Comparison of ENCODE assay signal across 8 cellular contexts in genomic region chr6:42453649-42454427, GRCh38. TPM values are rescaled to one million over a fixed set of nuclear protein-coding genes. Genes with fewer than 3 reads are reported as not detected.
A peak's percentile ranks its signal among the peaks of the same experiment; 100 is the strongest.
DNase-seq lines count a peak whose midpoint lies in the region; ATAC-seq and TF ChIP-seq lines count a peak whose summit lies in the region.

No MANE protein-coding gene starts in this region.

- no peak for TF ChIP-seq CTCF in fibroblast of villous mesenchyme (IDR thresholded peaks at IDR 0.05; ENCODE audit: insufficient read depth, low read depth, low read length)
- no peak for TF ChIP-seq CTCF in osteoblast (IDR thresholded peaks at IDR 0.05; ENCODE audit: extremely low read depth, low read depth, low read length)

- no peaks in the 10 kb centered on the region for H3K27me3 ChIP-seq in CD4-positive, CD25-positive, alpha-beta regulatory T cell (ENCODE audit: control insufficient read depth, insufficient read depth, low read length)
- H3K27me3 ChIP-seq in HUES48 (ENCODE audit: control insufficient read depth, insufficient read depth, low read length) (no peaks in the 10 kb centered on the region), osteoblast (ENCODE audit: insufficient read depth, low read length) (no peaks in the 10 kb centered on the region)

- peaks cover 7 to 34% (median 20%) of the 10 kb centered on the region in 4 donors for H3K4me1 Mint-ChIP-seq in CD4-positive, CD25-positive, alpha-beta regulatory T cell
- H3K4me1 Mint-ChIP-seq in activated CD4-positive, alpha-beta memory T cell treated with anti-CD3 and anti-CD28 coated beads for 36 hours (ENCODE audit: low read depth) = peaks cover 17% of the 10 kb centered on the region

- peak overlapping the region; percentile 60 for H3K27ac ChIP-seq in CD4-positive, CD25-positive, alpha-beta regulatory T cell (ENCODE audit: insufficient read depth, low read length, poor library complexity, severe bottlenecking)
- H3K27ac ChIP-seq in HUES48 (ENCODE audit: low read depth, low read length) (peak overlapping the region; percentile 97), osteoblast (ENCODE audit: low read depth, low read length) (peak overlapping the region; percentile 73)

- H2AFZ ChIP-seq in osteoblast (ENCODE audit: low read length) = peak overlapping the region; percentile 75

- peaks cover 0 to 1% (median 0%) of the 10 kb centered on the region in 7 donors for H3K9me3 Mint-ChIP-seq in CD4-positive, CD25-positive, alpha-beta regulatory T cell
- H3K9me3 Mint-ChIP-seq in activated CD4-positive, alpha-beta memory T cell treated with anti-CD3 and anti-CD28 coated beads for 36 hours = no peaks in the 10 kb centered on the region

- H3K9ac ChIP-seq in HUES48 (ENCODE audit: low read depth, low read length) = peak overlapping the region; percentile 64

- H3K27me3 Mint-ChIP-seq in CD4-positive, CD25-positive, alpha-beta regulatory T cell = peaks cover 5% of the 10 kb centered on the region
- H3K27me3 Mint-ChIP-seq in activated CD4-positive, alpha-beta memory T cell treated with anti-CD3 and anti-CD28 coated beads for 36 hours = no peaks in the 10 kb centered on the region

- H3K4me1 ChIP-seq in CD4-positive, CD25-positive, alpha-beta regulatory T cell (ENCODE audit: control insufficient read depth, insufficient read depth, low read length, poor library complexity, severe bottlenecking) = peaks cover 32% of the 10 kb centered on the region
- H3K4me1 ChIP-seq in HUES48 (ENCODE audit: control insufficient read depth, insufficient read depth, low read length) (peaks cover 33% of the 10 kb centered on the region), osteoblast (ENCODE audit: insufficient read depth, low read length) (peaks cover 31% of the 10 kb centered on the region)

- H3K36me3 Mint-ChIP-seq in CD4-positive, CD25-positive, alpha-beta regulatory T cell = no peaks in the 10 kb centered on the region
- peaks cover 3% of the 10 kb centered on the region for H3K36me3 Mint-ChIP-seq in activated CD4-positive, alpha-beta memory T cell treated with anti-CD3 and anti-CD28 coated beads for 36 hours

- no peak for ATAC-seq in CD4-positive, CD25-positive, alpha-beta regulatory T cell (ENCODE audit: low read depth in 2 of 2)
- ATAC-seq in HG03520 (IDR thresholded peaks at IDR 0.05; ENCODE audit: unreplicated experiment) = no peak

- no peak for DNase-seq in CD4-positive, CD25-positive, alpha-beta regulatory T cell
- DNase-seq in activated CD4-positive, alpha-beta memory T cell treated with anti-CD3 and anti-CD28 coated beads for 36 hours = peak; percentile 20
- peak; percentile 63 for DNase-seq in fibroblast of villous mesenchyme (ENCODE audit: low read depth)
- peak; percentile 89 for DNase-seq in osteoblast (ENCODE audit: insufficient read length, low spot score, missing footprints)
- no peak for DNase-seq in T-helper 9 cell
- DNase-seq in iPS-NIHi7 (ENCODE audit: extremely low spot score) = no peak

- H3K4me2 ChIP-seq in osteoblast (ENCODE audit: insufficient read depth, low read length) = peak overlapping the region; percentile 98

- intact Hi-C loops in activated CD4-positive, alpha-beta memory T cell treated with anti-CD3 and anti-CD28 coated beads for 36 hours (cut with micrococcal nuclease) = loop anchor here (5.0 kb wide), 4 partner anchors 53 to 232 kb away; no protein-coding TSS in a partner anchor

- H3K79me2 ChIP-seq in osteoblast (ENCODE audit: insufficient read depth, low read length) = peaks cover 29% of the 10 kb centered on the region

- POLR2A ChIA-PET in activated CD4-positive, alpha-beta memory T cell treated with anti-CD3 and anti-CD28 coated beads for 36 hours (lab: Charles Lee) = interaction anchor here (0.6 to 2.4 kb wide), 5 partner anchors 12 to 254 kb away, joined by 3 to 20 read pairs (median 3); no protein-coding TSS in a partner anchor

- peak overlapping the region; percentile 57 for H3K4me3 ChIP-seq in CD4-positive, CD25-positive, alpha-beta regulatory T cell (ENCODE audit: low read depth, low read length)
- H3K4me3 ChIP-seq in HUES48 (ENCODE audit: low read depth, low read length) (peak overlapping the region; percentile 96), fibroblast of villous mesenchyme (ENCODE audit: low read depth, low read length) (peak overlapping the region; percentile 82), osteoblast (ENCODE audit: insufficient read depth, low read length) (peak overlapping the region; percentile 90)

- H3K36me3 ChIP-seq in CD4-positive, CD25-positive, alpha-beta regulatory T cell (ENCODE audit: control insufficient read depth, insufficient read depth, low read length) = no peaks in the 10 kb centered on the region
- no peaks in the 10 kb centered on the region for H3K36me3 ChIP-seq in HUES48 (ENCODE audit: control insufficient read depth, insufficient read depth, low read length)
- no peaks in the 10 kb centered on the region for H3K36me3 ChIP-seq in osteoblast (ENCODE audit: insufficient read depth, low read length)

- no peaks in the 10 kb centered on the region for H4K20me1 ChIP-seq in osteoblast (ENCODE audit: insufficient read depth, low read length)

- H3K9me3 ChIP-seq in CD4-positive, CD25-positive, alpha-beta regulatory T cell (ENCODE audit: control insufficient read depth in 2 of 2, low read length in 2 of 2) = no peaks in the 10 kb centered on the region
- H3K9me3 ChIP-seq in HUES48 (ENCODE audit: control insufficient read depth, insufficient read depth, low read length) (no peaks in the 10 kb centered on the region), osteoblast (ENCODE audit: low read depth, low read length) (no peaks in the 10 kb centered on the region)

- peak overlapping the region; percentile 38 to 87 (median 79) for H3K27ac Mint-ChIP-seq in CD4-positive, CD25-positive, alpha-beta regulatory T cell
- H3K27ac Mint-ChIP-seq in activated CD4-positive, alpha-beta memory T cell treated with anti-CD3 and anti-CD28 coated beads for 36 hours = no peak overlapping the region

- CTCF ChIA-PET in activated CD4-positive, alpha-beta memory T cell treated with anti-CD3 and anti-CD28 coated beads for 36 hours (lab: Charles Lee) = interaction anchor here (0.6 to 3.5 kb wide), 6 partner anchors 50 to 137 kb away, joined by 3 to 24 read pairs (median 4); no protein-coding TSS in a partner anchor

- H3K4me3 Mint-ChIP-seq in CD4-positive, CD25-positive, alpha-beta regulatory T cell = peak overlapping the region; percentile 92 to 98 (median 94)
- peak overlapping the region; percentile 98 for H3K4me3 Mint-ChIP-seq in activated CD4-positive, alpha-beta memory T cell treated with anti-CD3 and anti-CD28 coated beads for 36 hours

RNA-seq across cellular contexts. Expression of gene TRERF1, which starts 2.1 kb away (rescaled TPM):
- 55.7 TPM for total RNA-seq in CD4-positive, CD25-positive, alpha-beta regulatory T cell
- 1 to 10 TPM; 2.3 to 4.9 (median 4.2) TPM for polyA plus RNA-seq in CD4-positive, CD25-positive, alpha-beta regulatory T cell
- total RNA-seq in activated CD4-positive, alpha-beta memory T cell treated with anti-CD3 and anti-CD28 coated beads for 36 hours = 10 to 100 TPM; 16.3 to 16.7 TPM
- total RNA-seq in fibroblast of villous mesenchyme (6.4 and 6.5 TPM in 2 replicates), osteoblast (3.8 and 4.7 TPM in 2 replicates)

Comparison
In these comparisons a context has a peak if more than half of its experiments do, and no peak if none do; other contexts are left out.
1. DNase-seq: peak in activated CD4-positive, alpha-beta memory T cell treated with anti-CD3 and anti-CD28 coated beads for 36 hours (single experiment), fibroblast of villous mesenchyme (single experiment) and osteoblast (single experiment); none in CD4-positive, CD25-positive, alpha-beta regulatory T cell (0 of 3), T-helper 9 cell (single experiment) and iPS-NIHi7 (single experiment).
2. Peak in every context shown above with its lines, with median percentiles within 50 percentile points of each other: H3K27ac ChIP-seq and H3K4me3 ChIP-seq.